In the genomic region with DNA sequence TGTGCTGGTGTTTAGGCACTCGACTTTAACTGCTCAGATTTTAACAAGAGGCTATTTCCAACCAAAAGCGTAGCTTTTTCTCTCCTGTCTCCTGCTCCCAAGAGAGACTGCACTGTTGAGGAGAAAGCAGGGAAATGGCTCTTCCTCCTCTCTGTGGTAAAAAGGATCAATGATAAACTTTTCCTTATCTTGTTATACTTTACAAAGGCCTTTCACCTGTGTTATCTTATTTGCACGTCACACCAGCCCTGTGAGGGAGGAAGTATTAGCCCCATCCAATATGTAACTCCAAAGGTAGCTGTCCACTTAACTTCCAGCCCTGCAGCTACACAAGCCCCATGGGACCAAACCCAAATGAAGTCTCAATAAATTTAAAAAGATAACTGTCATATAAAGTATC, we compare ENCODE assay signal across 2 cellular contexts.
TF ChIP-seq lines count a peak whose summit lies in the region.

No MANE protein-coding gene starts in this region.

TF ChIP-seq in GM23338, 12 proteins besides CTCF, POLR2A, EP300 and RAD21 (continued from another document and continues in another):
- TF ChIP-seq NANOG (IDR thresholded peaks at IDR 0.05; ENCODE audit: borderline replicate concordance) = no peak
- TF ChIP-seq REST (IDR thresholded peaks at IDR 0.05; ENCODE audit: unreplicated experiment) = no peak
- TF ChIP-seq STAT1 (IDR thresholded peaks at IDR 0.05; ENCODE audit: unreplicated experiment) = no peak
- TF ChIP-seq EZH2phosphoT487 (IDR thresholded peaks at IDR 0.05; ENCODE audit: unreplicated experiment) = no peak
- TF ChIP-seq ZNF114 (CRISPR knock-in tag; IDR thresholded peaks at IDR 0.05) = no peak
- TF ChIP-seq, protein P1, sequence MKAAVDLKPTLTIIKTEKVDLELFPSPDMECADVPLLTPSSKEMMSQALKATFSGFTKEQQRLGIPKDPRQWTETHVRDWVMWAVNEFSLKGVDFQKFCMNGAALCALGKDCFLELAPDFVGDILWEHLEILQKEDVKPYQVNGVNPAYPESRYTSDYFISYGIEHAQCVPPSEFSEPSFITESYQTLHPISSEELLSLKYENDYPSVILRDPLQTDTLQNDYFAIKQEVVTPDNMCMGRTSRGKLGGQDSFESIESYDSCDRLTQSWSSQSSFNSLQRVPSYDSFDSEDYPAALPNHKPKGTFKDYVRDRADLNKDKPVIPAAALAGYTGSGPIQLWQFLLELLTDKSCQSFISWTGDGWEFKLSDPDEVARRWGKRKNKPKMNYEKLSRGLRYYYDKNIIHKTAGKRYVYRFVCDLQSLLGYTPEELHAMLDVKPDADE (IDR thresholded peaks at IDR 0.05) = no peak
- no peak for TF ChIP-seq ZNF331 (CRISPR knock-in tag; IDR thresholded peaks at IDR 0.05; ENCODE audit: low read depth)
- no peak for TF ChIP-seq CREB1 (CRISPR knock-in tag; IDR thresholded peaks at IDR 0.05; ENCODE audit: low read depth)
- TF ChIP-seq JUNB (IDR thresholded peaks at IDR 0.05; ENCODE audit: unreplicated experiment) = no peak
- no peak for TF ChIP-seq POLR2AphosphoS5 (IDR thresholded peaks at IDR 0.05; ENCODE audit: low read depth)

TF ChIP-seq in K562, 482 proteins besides CTCF, POLR2A, EP300 and RAD21:
- TF ChIP-seq, protein P2, sequence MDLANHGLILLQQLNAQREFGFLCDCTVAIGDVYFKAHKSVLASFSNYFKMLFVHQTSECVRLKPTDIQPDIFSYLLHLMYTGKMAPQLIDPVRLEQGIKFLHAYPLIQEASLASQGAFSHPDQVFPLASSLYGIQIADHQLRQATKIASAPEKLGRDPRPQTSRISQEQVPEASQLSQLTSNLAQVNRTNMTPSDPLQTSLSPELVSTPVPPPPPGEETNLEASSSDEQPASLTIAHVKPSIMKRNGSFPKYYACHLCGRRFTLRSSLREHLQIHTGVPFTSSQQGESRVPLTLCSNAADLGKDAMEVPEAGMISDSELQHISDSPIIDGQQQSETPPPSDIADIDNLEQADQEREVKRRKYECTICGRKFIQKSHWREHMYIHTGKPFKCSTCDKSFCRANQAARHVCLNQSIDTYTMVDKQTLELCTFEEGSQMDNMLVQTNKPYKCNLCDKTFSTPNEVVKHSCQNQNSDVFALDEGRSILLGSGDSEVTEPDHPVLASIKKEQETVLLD (IDR thresholded peaks at IDR 0.05) = no peak
- TF ChIP-seq GATAD2A (IDR thresholded peaks at IDR 0.05) (no peak), NCOA4 (IDR thresholded peaks at IDR 0.05; ENCODE audit: partially characterized antibody) (no peak), SAFB2 (IDR thresholded peaks at IDR 0.05; ENCODE audit: borderline replicate concordance, low read depth, low read length, severe bottlenecking) (no peak), NR2C1 (IDR thresholded peaks at IDR 0.05) (no peak), NR2C1 (tag; IDR thresholded peaks at IDR 0.05) (no peak), BRF2 (IDR thresholded peaks at IDR 0.05; ENCODE audit: borderline replicate concordance, insufficient read depth, insufficient read length) (no peak), FUS (optimal IDR thresholded peaks at IDR 0.05; ENCODE audit: low read depth, low read length) (no peak), BCLAF1 (IDR thresholded peaks at IDR 0.05; ENCODE audit: borderline replicate concordance in 1 of 2, control insufficient read depth in 1 of 2, low read depth in 2 of 2, low read length in 1 of 2) (no peak), HMG20A (CRISPR knock-in tag; conservative IDR thresholded peaks at IDR 0.05) (no peak), ZKSCAN1 (IDR thresholded peaks at IDR 0.05; ENCODE audit: low read depth, low read length) (no peak), MXI1 (IDR thresholded peaks at IDR 0.05; ENCODE audit: low read depth, low read length) (no peak), ZBTB40 (IDR thresholded peaks at IDR 0.05) (no peak), ZBTB40 (CRISPR knock-in tag; IDR thresholded peaks at IDR 0.05) (no peak), SMAD4 (CRISPR knock-in tag; conservative IDR thresholded peaks at IDR 0.05) (no peak), MTF1 (CRISPR knock-in tag; IDR thresholded peaks at IDR 0.05; ENCODE audit: borderline replicate concordance) (no peak)
